8 cellular contexts compared by ENCODE assay signal in genomic region chr17:48181653-48182052, GRCh38.
DNase-seq lines count a peak whose midpoint lies in the region; ATAC-seq and TF ChIP-seq lines count a peak whose summit lies in the region.

No MANE protein-coding gene starts in this region.

- no peaks in the 10 kb centered on the region for H3K4me1 ChIP-seq in DND-41 (ENCODE audit: insufficient read depth, low read length)
- no peaks in the 10 kb centered on the region for H3K4me1 ChIP-seq in mucosa of descending colon (ENCODE audit: low read depth)
- H3K4me1 ChIP-seq in adrenal gland (replicated peaks in 1 of 2) = no peaks in the 10 kb centered on the region

- 0 to 43% (median 14%) methylated on average over 1 of the region's 1 CpG for WGBS in adrenal gland, 4 donors

- intact Hi-C loops in mucosa of descending colon (cut with DNase I, micrococcal nuclease) = no loop called here
- intact Hi-C loops in adrenal gland (cut with DNase I) = no loop called here

- H2AFZ ChIP-seq in DND-41 (ENCODE audit: low read depth, low read length) = no peak overlapping the region

- H3K9me3 ChIP-seq in DND-41 (ENCODE audit: insufficient read depth, low read length, severe bottlenecking) = no peaks in the 10 kb centered on the region
- H3K9me3 ChIP-seq in mucosa of descending colon = no peaks in the 10 kb centered on the region
- H3K9me3 ChIP-seq in adrenal gland (replicated peaks in 1 of 3) = no peaks in the 10 kb centered on the region

- peak; percentile 67 for TF ChIP-seq RAD21 in Ishikawa (IDR thresholded peaks at IDR 0.05; ENCODE audit: low read depth)

- no peaks in the 10 kb centered on the region for H4K20me1 ChIP-seq in DND-41 (ENCODE audit: insufficient read depth, low read length)

- TF ChIP-seq EP300 in Ishikawa (IDR thresholded peaks at IDR 0.05; ENCODE audit: borderline replicate concordance) = no peak

- TF ChIP-seq CTCF in DND-41 (IDR thresholded peaks at IDR 0.05; ENCODE audit: borderline replicate concordance, extremely low read depth, low read length, poor library complexity, severe bottlenecking) (peak; percentile 33), astrocyte of the cerebellum (IDR thresholded peaks at IDR 0.05; ENCODE audit: low read depth, low read length, missing control alignments) (peak; percentile 59), mucosa of descending colon (IDR thresholded peaks at IDR 0.05) (no peak), adrenal gland (IDR thresholded peaks at IDR 0.05) (peak in 1 of 6 experiments; percentile 12)

- H3K27me3 ChIP-seq in DND-41 (ENCODE audit: insufficient read depth, low read length, poor library complexity) (peaks cover 60% of the 10 kb centered on the region), adrenal gland (no peaks in the 10 kb centered on the region)

- H3K4me3 ChIP-seq in DND-41 (ENCODE audit: low read depth in 1 of 2, low read length in 2 of 2) (no peak overlapping the region), astrocyte of the cerebellum (ENCODE audit: low read depth, low read length) (no peak overlapping the region), mucosa of descending colon (no peak overlapping the region), adrenal gland (no peak overlapping the region)

- H3K27ac ChIP-seq in DND-41 (ENCODE audit: low read length) = no peak overlapping the region
- no peak overlapping the region for H3K27ac ChIP-seq in adrenal gland

- in situ Hi-C loops in astrocyte of the cerebellum (cut with HindIII; ENCODE audit: low sequenced_read_pairs) = no loop called here

- ATAC-seq in DND-41 (ENCODE audit: insufficient read depth, low read depth) (no peak), mucosa of descending colon (peak; percentile 64)

- H3K36me3 ChIP-seq in DND-41 (ENCODE audit: insufficient read depth, low read length) = no peaks in the 10 kb centered on the region
- H3K36me3 ChIP-seq in mucosa of descending colon (ENCODE audit: low read depth) = no peaks in the 10 kb centered on the region
- H3K36me3 ChIP-seq in adrenal gland (replicated peaks in 1 of 2) = no peaks in the 10 kb centered on the region

- H3K79me2 ChIP-seq in DND-41 (ENCODE audit: insufficient read depth, low read length) = no peaks in the 10 kb centered on the region

- no peak for TF ChIP-seq POLR2A in adrenal gland (IDR thresholded peaks at IDR 0.05)

- H3K9ac ChIP-seq in DND-41 (ENCODE audit: low read depth, low read length) = no peak overlapping the region

- no peak overlapping the region for H3K4me2 ChIP-seq in DND-41 (ENCODE audit: insufficient read depth, low read length)

- DNase-seq in DND-41 (no peak), astrocyte of the cerebellum (ENCODE audit: low read depth) (no peak), mucosa of descending colon (peak in 1 of 3 donors; percentile 32), adrenal gland (no peak), activated gamma-delta T cell (lab: John Stamatoyannopoulos, UW) (no peak), hippocampal formation (lab: John Stamatoyannopoulos, UW) (no peak)
- no peak for DNase-seq in activated T-cell treated with anti-CD3 and anti-CD28 coated beads, Interleukin-2, amount 50 U/mL, for 1 hour

TF ChIP-seq in Ishikawa, 13 proteins besides CTCF, POLR2A, EP300 and RAD21:
- TF ChIP-seq NFIC (IDR thresholded peaks at IDR 0.05) = no peak
- no peak for TF ChIP-seq TEAD4 (IDR thresholded peaks at IDR 0.05)
- no peak for TF ChIP-seq FOXM1 (IDR thresholded peaks at IDR 0.05; ENCODE audit: borderline replicate concordance, low read depth)
- no peak for TF ChIP-seq REST (IDR thresholded peaks at IDR 0.05; ENCODE audit: low read depth)
- no peak for TF ChIP-seq CEBPB (IDR thresholded peaks at IDR 0.05)
- TF ChIP-seq TCF12 (IDR thresholded peaks at IDR 0.05; ENCODE audit: low read depth) = no peak
- TF ChIP-seq EGR1 (IDR thresholded peaks at IDR 0.05) = no peak
- no peak for TF ChIP-seq USF1 (IDR thresholded peaks at IDR 0.05)
- TF ChIP-seq, protein P1, sequence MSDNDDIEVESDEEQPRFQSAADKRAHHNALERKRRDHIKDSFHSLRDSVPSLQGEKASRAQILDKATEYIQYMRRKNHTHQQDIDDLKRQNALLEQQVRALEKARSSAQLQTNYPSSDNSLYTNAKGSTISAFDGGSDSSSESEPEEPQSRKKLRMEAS (IDR thresholded peaks at IDR 0.05) = no peak
- TF ChIP-seq YY1 (IDR thresholded peaks at IDR 0.05; ENCODE audit: low read depth) = no peak
- no peak for TF ChIP-seq ZBTB7A (IDR thresholded peaks at IDR 0.05; ENCODE audit: low read depth)
- no peak for TF ChIP-seq CREB1 (IDR thresholded peaks at IDR 0.05; ENCODE audit: low read depth)
- no peak for TF ChIP-seq TAF1 (IDR thresholded peaks at IDR 0.05; ENCODE audit: low read depth)
